8 cellular contexts compared by ENCODE assay signal in the genomic region with DNA sequence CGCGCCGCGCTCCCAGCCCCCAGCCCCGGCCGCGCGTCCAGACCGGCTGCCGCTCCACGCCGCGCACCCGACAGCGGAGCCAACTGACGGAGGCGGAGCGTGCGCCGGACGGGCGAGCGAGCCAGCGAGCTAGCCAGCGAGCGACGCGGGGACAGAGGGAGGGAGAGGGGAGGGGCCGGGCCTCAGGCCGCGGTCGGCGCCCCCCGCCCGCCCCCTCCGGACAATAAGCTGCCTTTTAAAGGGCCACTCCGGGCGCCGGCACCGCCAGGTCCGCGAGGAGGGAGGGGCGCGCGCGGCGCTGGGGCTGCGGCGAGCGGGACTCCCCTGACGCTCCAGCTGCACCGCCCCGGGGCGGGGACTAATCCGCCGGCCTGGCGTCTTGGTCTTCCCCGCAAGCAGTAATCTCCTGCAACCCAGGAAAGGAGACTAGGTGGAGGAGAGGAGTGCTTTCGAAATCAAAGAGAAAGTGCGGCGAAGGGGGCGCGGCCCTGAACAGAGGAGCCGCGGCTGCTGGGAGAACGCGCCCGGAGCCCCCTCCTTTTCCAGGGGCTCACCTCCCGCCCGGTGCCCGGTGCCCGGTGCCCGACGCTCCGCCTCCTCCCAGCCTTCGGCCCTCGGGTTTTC. TPM values are rescaled to one million over a fixed set of nuclear protein-coding genes. Genes with fewer than 3 reads are reported as not detected.
DNase-seq lines count a peak whose midpoint lies in the region; ATAC-seq, FAIRE-seq and TF ChIP-seq lines count a peak whose summit lies in the region.

A gene with protein sequence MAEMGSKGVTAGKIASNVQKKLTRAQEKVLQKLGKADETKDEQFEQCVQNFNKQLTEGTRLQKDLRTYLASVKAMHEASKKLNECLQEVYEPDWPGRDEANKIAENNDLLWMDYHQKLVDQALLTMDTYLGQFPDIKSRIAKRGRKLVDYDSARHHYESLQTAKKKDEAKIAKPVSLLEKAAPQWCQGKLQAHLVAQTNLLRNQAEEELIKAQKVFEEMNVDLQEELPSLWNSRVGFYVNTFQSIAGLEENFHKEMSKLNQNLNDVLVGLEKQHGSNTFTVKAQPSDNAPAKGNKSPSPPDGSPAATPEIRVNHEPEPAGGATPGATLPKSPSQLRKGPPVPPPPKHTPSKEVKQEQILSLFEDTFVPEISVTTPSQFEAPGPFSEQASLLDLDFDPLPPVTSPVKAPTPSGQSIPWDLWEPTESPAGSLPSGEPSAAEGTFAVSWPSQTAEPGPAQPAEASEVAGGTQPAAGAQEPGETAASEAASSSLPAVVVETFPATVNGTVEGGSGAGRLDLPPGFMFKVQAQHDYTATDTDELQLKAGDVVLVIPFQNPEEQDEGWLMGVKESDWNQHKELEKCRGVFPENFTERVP (minus strand): TSS at position 157 of the 624 bp plus-strand sequence. CDS start 211 bp downstream, outside the sequence.

- ATAC-seq in naive thymus-derived CD8-positive, alpha-beta T cell = peak; percentile 86 to 88
- ATAC-seq in stimulated activated naive B cell treated with anti-CD40 and anti-IgM and Interleukin-4, amounts not matched to agents 10 μg/mL and 1 μg/mL and 100 μg/mL, for 72 hours (replicated peaks) = peak; percentile 82 to 83

- POLR2A ChIA-PET in naive thymus-derived CD8-positive, alpha-beta T cell (lab: Charles Lee) = interaction anchor here (0.7 to 4.6 kb wide), 6 partner anchors 11 to 39 kb away, joined by 3 to 35 read pairs (median 6); no protein-coding TSS in a partner anchor

- H3K9me3 Mint-ChIP-seq in activated T-helper 2 cell treated with anti-CD3 and anti-CD28 coated beads, Interferon-gamma antibody, Interleukin-2, Interleukin-4, amounts not matched to agents 10 μg/mL and 5 μg/mL and 100 μg/mL, durations not matched to agents 14 hours and 24 hours and 36 hours = no peaks in the 10 kb centered on the region
- H3K9me3 Mint-ChIP-seq in naive thymus-derived CD8-positive, alpha-beta T cell = no peaks in the 10 kb centered on the region
- H3K9me3 Mint-ChIP-seq in stimulated activated naive B cell treated with anti-CD40 and anti-IgM and Interleukin-4, amounts not matched to agents 10 μg/mL and 1 μg/mL and 100 μg/mL, for 72 hours = no peaks in the 10 kb centered on the region

- H3K4me3 ChIP-seq in fibroblast of mammary gland (ENCODE audit: control insufficient read depth, low read depth, low read length) = peak within 1 kb of the TSS; percentile 77

- DNase-seq in COLO829 (ENCODE audit: low spot score) (peak; percentile 82), GM20000 (ENCODE audit: low spot score) (peak; percentile 94), HPDE6-E6E7 (ENCODE audit: extremely low spot score) (peak; percentile 97), RCC 7860 (ENCODE audit: low spot score) (peak; percentile 82), fibroblast of mammary gland (ENCODE audit: low read depth) (peak; percentile 82)
- peak; percentile 75 for DNase-seq in activated T-helper 2 cell treated with anti-CD3 and anti-CD28 coated beads, Interferon-gamma antibody, Interleukin-2, Interleukin-4, amounts not matched to agents 10 μg/mL and 5 μg/mL and 100 μg/mL, durations not matched to agents 14 hours and 24 hours and 36 hours (ENCODE audit: low spot score)
- peak in 9 of 10 donors; percentile 27 to 63 (median 55) for DNase-seq in naive thymus-derived CD8-positive, alpha-beta T cell
- peak; percentile 64 for DNase-seq in stimulated activated naive B cell treated with anti-CD40 and anti-IgM and Interleukin-4, amounts not matched to agents 10 μg/mL and 1 μg/mL and 100 μg/mL, for 72 hours

- H3K27me3 Mint-ChIP-seq in activated T-helper 2 cell treated with anti-CD3 and anti-CD28 coated beads, Interferon-gamma antibody, Interleukin-2, Interleukin-4, amounts not matched to agents 10 μg/mL and 5 μg/mL and 100 μg/mL, durations not matched to agents 14 hours and 24 hours and 36 hours (ENCODE audit: low read depth) = peaks cover 37% of the 10 kb centered on the region
- peaks cover 0 to 7% (median 1%) of the 10 kb centered on the region in 5 donors for H3K27me3 Mint-ChIP-seq in naive thymus-derived CD8-positive, alpha-beta T cell
- H3K27me3 Mint-ChIP-seq in stimulated activated naive B cell treated with anti-CD40 and anti-IgM and Interleukin-4, amounts not matched to agents 10 μg/mL and 1 μg/mL and 100 μg/mL, for 72 hours = peaks cover 4 to 16% of the 10 kb centered on the region in 2 donors

- no peak for TF ChIP-seq CTCF in GM20000 (IDR thresholded peaks at IDR 0.05; ENCODE audit: extremely low read depth, missing control alignments)
- no peak for TF ChIP-seq CTCF in fibroblast of mammary gland (conservative IDR thresholded peaks at IDR 0.05; ENCODE audit: control insufficient read depth, insufficient read depth, low read depth, low read length)

- intact Hi-C loops in activated T-helper 2 cell treated with anti-CD3 and anti-CD28 coated beads, Interferon-gamma antibody, Interleukin-2, Interleukin-4, amounts not matched to agents 10 μg/mL and 5 μg/mL and 100 μg/mL, durations not matched to agents 14 hours and 24 hours and 36 hours (cut with micrococcal nuclease) = loop anchor here (5.0 kb wide), 1 partner anchor 40 kb away; no protein-coding TSS in a partner anchor

- H3K27ac Mint-ChIP-seq in activated T-helper 2 cell treated with anti-CD3 and anti-CD28 coated beads, Interferon-gamma antibody, Interleukin-2, Interleukin-4, amounts not matched to agents 10 μg/mL and 5 μg/mL and 100 μg/mL, durations not matched to agents 14 hours and 24 hours and 36 hours = no peak within 1 kb of the TSS
- H3K27ac Mint-ChIP-seq in naive thymus-derived CD8-positive, alpha-beta T cell = peak within 1 kb of the TSS in 5 of 10 donors; percentile 27 to 70 (median 35)
- peak within 1 kb of the TSS; percentile 73 for H3K27ac Mint-ChIP-seq in stimulated activated naive B cell treated with anti-CD40 and anti-IgM and Interleukin-4, amounts not matched to agents 10 μg/mL and 1 μg/mL and 100 μg/mL, for 72 hours

- FAIRE-seq in RCC 7860 (lab: Jason Lieb, UNC) = no peak

- peak within 1 kb of the TSS; percentile 82 for H3K4me3 Mint-ChIP-seq in activated T-helper 2 cell treated with anti-CD3 and anti-CD28 coated beads, Interferon-gamma antibody, Interleukin-2, Interleukin-4, amounts not matched to agents 10 μg/mL and 5 μg/mL and 100 μg/mL, durations not matched to agents 14 hours and 24 hours and 36 hours (ENCODE audit: low read depth)
- peak within 1 kb of the TSS; percentile 81 to 96 (median 90) for H3K4me3 Mint-ChIP-seq in naive thymus-derived CD8-positive, alpha-beta T cell
- peak within 1 kb of the TSS; percentile 89 to 94 for H3K4me3 Mint-ChIP-seq in stimulated activated naive B cell treated with anti-CD40 and anti-IgM and Interleukin-4, amounts not matched to agents 10 μg/mL and 1 μg/mL and 100 μg/mL, for 72 hours

- peaks cover 4% of the 10 kb centered on the region for H3K4me1 Mint-ChIP-seq in activated T-helper 2 cell treated with anti-CD3 and anti-CD28 coated beads, Interferon-gamma antibody, Interleukin-2, Interleukin-4, amounts not matched to agents 10 μg/mL and 5 μg/mL and 100 μg/mL, durations not matched to agents 14 hours and 24 hours and 36 hours (ENCODE audit: low read depth)
- H3K4me1 Mint-ChIP-seq in naive thymus-derived CD8-positive, alpha-beta T cell = peaks cover 8 to 10% (median 9%) of the 10 kb centered on the region in 4 donors
- peaks cover 9 to 36% of the 10 kb centered on the region in 2 donors for H3K4me1 Mint-ChIP-seq in stimulated activated naive B cell treated with anti-CD40 and anti-IgM and Interleukin-4, amounts not matched to agents 10 μg/mL and 1 μg/mL and 100 μg/mL, for 72 hours

- H3K36me3 Mint-ChIP-seq in activated T-helper 2 cell treated with anti-CD3 and anti-CD28 coated beads, Interferon-gamma antibody, Interleukin-2, Interleukin-4, amounts not matched to agents 10 μg/mL and 5 μg/mL and 100 μg/mL, durations not matched to agents 14 hours and 24 hours and 36 hours (ENCODE audit: low read depth) = no peaks in the 10 kb centered on the region
- no peaks in the 10 kb centered on the region for H3K36me3 Mint-ChIP-seq in naive thymus-derived CD8-positive, alpha-beta T cell
- no peaks in the 10 kb centered on the region for H3K36me3 Mint-ChIP-seq in stimulated activated naive B cell treated with anti-CD40 and anti-IgM and Interleukin-4, amounts not matched to agents 10 μg/mL and 1 μg/mL and 100 μg/mL, for 72 hours

RNA-seq across cellular contexts. Expression of the gene that starts here (rescaled TPM):
- total RNA-seq in activated T-helper 2 cell treated with anti-CD3 and anti-CD28 coated beads, Interferon-gamma antibody, Interleukin-2, Interleukin-4, amounts not matched to agents 10 μg/mL and 5 μg/mL and 100 μg/mL, durations not matched to agents 14 hours and 24 hours and 36 hours = 48.1 and 51.7 TPM in 2 replicates
- total RNA-seq in naive thymus-derived CD8-positive, alpha-beta T cell = 100 to 1,000 TPM; 130 to 132 TPM
- polyA plus RNA-seq in naive thymus-derived CD8-positive, alpha-beta T cell = 100 to 1,000 TPM; 156 to 189 (median 167) TPM

Comparison
In these comparisons a context has a peak if more than half of its experiments do, and no peak if none do; other contexts are left out.
1. Peak in every context shown above with its lines: DNase-seq, ATAC-seq and H3K4me3 ChIP-seq.